In the genomic region with DNA sequence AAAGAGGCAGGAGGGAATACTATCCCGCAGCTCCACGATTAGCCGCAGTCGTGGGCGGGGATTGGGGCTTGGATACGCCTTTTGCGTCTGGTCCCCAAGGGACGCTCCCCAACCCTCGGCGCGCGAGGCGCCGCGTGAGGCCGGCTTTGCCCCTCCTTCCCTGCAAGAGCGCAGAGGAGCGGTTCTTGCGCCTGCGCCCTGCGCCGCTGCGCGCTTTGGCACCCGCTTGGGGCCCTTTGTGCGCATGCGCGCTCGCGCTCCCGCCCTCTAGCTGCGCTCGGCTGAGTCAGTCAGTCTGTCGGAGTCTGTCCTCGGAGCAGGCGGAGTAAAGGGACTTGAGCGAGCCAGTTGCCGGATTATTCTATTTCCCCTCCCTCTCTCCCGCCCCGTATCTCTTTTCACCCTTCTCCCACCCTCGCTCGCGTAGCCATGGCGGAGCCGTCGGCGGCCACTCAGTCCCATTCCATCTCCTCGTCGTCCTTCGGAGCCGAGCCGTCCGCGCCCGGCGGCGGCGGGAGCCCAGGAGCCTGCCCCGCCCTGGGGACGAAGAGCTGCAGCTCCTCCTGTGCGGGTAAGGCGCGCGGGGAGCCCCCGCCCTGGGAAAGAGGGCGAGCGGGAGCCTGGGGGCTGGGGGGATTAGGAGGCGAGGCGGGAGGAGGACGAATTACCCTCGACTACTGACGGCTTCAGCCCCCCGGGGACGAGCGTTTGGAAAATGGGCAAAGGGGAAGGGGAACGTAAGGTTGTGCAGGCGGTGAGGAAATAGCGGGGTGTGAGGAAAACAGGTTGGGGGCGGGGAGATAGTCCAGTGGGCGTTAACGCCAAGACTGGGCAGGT, we compare ENCODE assay signal across 1 cellular context.
TF ChIP-seq lines count a peak whose summit lies in the region.

A gene with protein sequence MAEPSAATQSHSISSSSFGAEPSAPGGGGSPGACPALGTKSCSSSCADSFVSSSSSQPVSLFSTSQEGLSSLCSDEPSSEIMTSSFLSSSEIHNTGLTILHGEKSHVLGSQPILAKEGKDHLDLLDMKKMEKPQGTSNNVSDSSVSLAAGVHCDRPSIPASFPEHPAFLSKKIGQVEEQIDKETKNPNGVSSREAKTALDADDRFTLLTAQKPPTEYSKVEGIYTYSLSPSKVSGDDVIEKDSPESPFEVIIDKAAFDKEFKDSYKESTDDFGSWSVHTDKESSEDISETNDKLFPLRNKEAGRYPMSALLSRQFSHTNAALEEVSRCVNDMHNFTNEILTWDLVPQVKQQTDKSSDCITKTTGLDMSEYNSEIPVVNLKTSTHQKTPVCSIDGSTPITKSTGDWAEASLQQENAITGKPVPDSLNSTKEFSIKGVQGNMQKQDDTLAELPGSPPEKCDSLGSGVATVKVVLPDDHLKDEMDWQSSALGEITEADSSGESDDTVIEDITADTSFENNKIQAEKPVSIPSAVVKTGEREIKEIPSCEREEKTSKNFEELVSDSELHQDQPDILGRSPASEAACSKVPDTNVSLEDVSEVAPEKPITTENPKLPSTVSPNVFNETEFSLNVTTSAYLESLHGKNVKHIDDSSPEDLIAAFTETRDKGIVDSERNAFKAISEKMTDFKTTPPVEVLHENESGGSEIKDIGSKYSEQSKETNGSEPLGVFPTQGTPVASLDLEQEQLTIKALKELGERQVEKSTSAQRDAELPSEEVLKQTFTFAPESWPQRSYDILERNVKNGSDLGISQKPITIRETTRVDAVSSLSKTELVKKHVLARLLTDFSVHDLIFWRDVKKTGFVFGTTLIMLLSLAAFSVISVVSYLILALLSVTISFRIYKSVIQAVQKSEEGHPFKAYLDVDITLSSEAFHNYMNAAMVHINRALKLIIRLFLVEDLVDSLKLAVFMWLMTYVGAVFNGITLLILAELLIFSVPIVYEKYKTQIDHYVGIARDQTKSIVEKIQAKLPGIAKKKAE (plus strand): TSS at position 293 of the 837 bp plus-strand sequence. CDS start 137 bp downstream, at position 430.

TF ChIP-seq in HEK293, 187 proteins besides CTCF, POLR2A, EP300 and RAD21 (continued from another document and continues in another):
- TF ChIP-seq, protein P1, sequence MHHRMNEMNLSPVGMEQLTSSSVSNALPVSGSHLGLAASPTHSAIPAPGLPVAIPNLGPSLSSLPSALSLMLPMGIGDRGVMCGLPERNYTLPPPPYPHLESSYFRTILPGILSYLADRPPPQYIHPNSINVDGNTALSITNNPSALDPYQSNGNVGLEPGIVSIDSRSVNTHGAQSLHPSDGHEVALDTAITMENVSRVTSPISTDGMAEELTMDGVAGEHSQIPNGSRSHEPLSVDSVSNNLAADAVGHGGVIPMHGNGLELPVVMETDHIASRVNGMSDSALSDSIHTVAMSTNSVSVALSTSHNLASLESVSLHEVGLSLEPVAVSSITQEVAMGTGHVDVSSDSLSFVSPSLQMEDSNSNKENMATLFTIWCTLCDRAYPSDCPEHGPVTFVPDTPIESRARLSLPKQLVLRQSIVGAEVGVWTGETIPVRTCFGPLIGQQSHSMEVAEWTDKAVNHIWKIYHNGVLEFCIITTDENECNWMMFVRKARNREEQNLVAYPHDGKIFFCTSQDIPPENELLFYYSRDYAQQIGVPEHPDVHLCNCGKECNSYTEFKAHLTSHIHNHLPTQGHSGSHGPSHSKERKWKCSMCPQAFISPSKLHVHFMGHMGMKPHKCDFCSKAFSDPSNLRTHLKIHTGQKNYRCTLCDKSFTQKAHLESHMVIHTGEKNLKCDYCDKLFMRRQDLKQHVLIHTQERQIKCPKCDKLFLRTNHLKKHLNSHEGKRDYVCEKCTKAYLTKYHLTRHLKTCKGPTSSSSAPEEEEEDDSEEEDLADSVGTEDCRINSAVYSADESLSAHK (tag by site-specific recombination; IDR thresholded peaks at IDR 0.05): 0 out of 2 replicates have a peak, but pooled peaks have one; percentile 36
- TF ChIP-seq ZBTB26 (tag by site-specific recombination; optimal IDR thresholded peaks at IDR 0.05): peak; percentile 93
- TF ChIP-seq SP7 (tag by site-specific recombination; IDR thresholded peaks at IDR 0.05): peak; percentile 51; the same call in 1 of the 2 replicates
- TF ChIP-seq ZNF366 (tag by site-specific recombination; conservative IDR thresholded peaks at IDR 0.05): peak; percentile 75
- TF ChIP-seq ZNF544 (tag by site-specific recombination; IDR thresholded peaks at IDR 0.05): no peak
- TF ChIP-seq ZNF518A (tag by site-specific recombination; conservative IDR thresholded peaks at IDR 0.05; ENCODE audit: low read depth): no peak
- peak; percentile 83 for TF ChIP-seq SP2 (tag by site-specific recombination; IDR thresholded peaks at IDR 0.05)
- no peak for TF ChIP-seq ZNF558 (tag by site-specific recombination; IDR thresholded peaks at IDR 0.05)
- TF ChIP-seq ZNF175 (tag by site-specific recombination; IDR thresholded peaks at IDR 0.05): no peak
- TF ChIP-seq KLF8 (tag by site-specific recombination; IDR thresholded peaks at IDR 0.05): peak; percentile 69
- TF ChIP-seq ZNF423 (tag by site-specific recombination; IDR thresholded peaks at IDR 0.05): peak; percentile 79
- TF ChIP-seq, protein P2, sequence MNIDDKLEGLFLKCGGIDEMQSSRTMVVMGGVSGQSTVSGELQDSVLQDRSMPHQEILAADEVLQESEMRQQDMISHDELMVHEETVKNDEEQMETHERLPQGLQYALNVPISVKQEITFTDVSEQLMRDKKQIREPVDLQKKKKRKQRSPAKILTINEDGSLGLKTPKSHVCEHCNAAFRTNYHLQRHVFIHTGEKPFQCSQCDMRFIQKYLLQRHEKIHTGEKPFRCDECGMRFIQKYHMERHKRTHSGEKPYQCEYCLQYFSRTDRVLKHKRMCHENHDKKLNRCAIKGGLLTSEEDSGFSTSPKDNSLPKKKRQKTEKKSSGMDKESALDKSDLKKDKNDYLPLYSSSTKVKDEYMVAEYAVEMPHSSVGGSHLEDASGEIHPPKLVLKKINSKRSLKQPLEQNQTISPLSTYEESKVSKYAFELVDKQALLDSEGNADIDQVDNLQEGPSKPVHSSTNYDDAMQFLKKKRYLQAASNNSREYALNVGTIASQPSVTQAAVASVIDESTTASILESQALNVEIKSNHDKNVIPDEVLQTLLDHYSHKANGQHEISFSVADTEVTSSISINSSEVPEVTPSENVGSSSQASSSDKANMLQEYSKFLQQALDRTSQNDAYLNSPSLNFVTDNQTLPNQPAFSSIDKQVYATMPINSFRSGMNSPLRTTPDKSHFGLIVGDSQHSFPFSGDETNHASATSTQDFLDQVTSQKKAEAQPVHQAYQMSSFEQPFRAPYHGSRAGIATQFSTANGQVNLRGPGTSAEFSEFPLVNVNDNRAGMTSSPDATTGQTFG (tag by site-specific recombination; IDR thresholded peaks at IDR 0.05; ENCODE audit: borderline replicate concordance): no peak
- TF ChIP-seq ZFHX2 (tag by site-specific recombination; conservative IDR thresholded peaks at IDR 0.05): peak; percentile 92
- peak; percentile 49; the same call in 1 of the 2 replicates for TF ChIP-seq FEZF1 (tag by site-specific recombination; IDR thresholded peaks at IDR 0.05)
- TF ChIP-seq KLF9 (tag by site-specific recombination; IDR thresholded peaks at IDR 0.05; ENCODE audit: low read depth): peak; percentile 93
- TF ChIP-seq ZNF324 (tag by site-specific recombination; IDR thresholded peaks at IDR 0.05): peak; percentile 49; the same call in 1 of the 2 replicates
- TF ChIP-seq WT1 (tag by site-specific recombination; IDR thresholded peaks at IDR 0.05): 0 out of 2 replicates have a peak, but pooled peaks have one; percentile 32
- TF ChIP-seq, protein P3, sequence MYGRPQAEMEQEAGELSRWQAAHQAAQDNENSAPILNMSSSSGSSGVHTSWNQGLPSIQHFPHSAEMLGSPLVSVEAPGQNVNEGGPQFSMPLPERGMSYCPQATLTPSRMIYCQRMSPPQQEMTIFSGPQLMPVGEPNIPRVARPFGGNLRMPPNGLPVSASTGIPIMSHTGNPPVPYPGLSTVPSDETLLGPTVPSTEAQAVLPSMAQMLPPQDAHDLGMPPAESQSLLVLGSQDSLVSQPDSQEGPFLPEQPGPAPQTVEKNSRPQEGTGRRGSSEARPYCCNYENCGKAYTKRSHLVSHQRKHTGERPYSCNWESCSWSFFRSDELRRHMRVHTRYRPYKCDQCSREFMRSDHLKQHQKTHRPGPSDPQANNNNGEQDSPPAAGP (tag by site-specific recombination; IDR thresholded peaks at IDR 0.05): peak; percentile 81; the same call in 1 of the 2 replicates
- peak; percentile 56 for TF ChIP-seq KLF16 (tag by site-specific recombination; IDR thresholded peaks at IDR 0.05)
- TF ChIP-seq INSM2 (tag by site-specific recombination; IDR thresholded peaks at IDR 0.05): peak; percentile 36; the same call in 1 of the 2 replicates
- TF ChIP-seq ZXDB (tag by site-specific recombination; IDR thresholded peaks at IDR 0.05): peak; percentile 71
- TF ChIP-seq YY1 (tag by site-specific recombination; IDR thresholded peaks at IDR 0.05): 0 out of 2 replicates have a peak, but pooled peaks have one; percentile 56
- TF ChIP-seq GLIS2 (tag by site-specific recombination; IDR thresholded peaks at IDR 0.05): peak; percentile 86
- TF ChIP-seq IKZF3 (tag by site-specific recombination; IDR thresholded peaks at IDR 0.05): peak; percentile 78
- TF ChIP-seq, protein P4, sequence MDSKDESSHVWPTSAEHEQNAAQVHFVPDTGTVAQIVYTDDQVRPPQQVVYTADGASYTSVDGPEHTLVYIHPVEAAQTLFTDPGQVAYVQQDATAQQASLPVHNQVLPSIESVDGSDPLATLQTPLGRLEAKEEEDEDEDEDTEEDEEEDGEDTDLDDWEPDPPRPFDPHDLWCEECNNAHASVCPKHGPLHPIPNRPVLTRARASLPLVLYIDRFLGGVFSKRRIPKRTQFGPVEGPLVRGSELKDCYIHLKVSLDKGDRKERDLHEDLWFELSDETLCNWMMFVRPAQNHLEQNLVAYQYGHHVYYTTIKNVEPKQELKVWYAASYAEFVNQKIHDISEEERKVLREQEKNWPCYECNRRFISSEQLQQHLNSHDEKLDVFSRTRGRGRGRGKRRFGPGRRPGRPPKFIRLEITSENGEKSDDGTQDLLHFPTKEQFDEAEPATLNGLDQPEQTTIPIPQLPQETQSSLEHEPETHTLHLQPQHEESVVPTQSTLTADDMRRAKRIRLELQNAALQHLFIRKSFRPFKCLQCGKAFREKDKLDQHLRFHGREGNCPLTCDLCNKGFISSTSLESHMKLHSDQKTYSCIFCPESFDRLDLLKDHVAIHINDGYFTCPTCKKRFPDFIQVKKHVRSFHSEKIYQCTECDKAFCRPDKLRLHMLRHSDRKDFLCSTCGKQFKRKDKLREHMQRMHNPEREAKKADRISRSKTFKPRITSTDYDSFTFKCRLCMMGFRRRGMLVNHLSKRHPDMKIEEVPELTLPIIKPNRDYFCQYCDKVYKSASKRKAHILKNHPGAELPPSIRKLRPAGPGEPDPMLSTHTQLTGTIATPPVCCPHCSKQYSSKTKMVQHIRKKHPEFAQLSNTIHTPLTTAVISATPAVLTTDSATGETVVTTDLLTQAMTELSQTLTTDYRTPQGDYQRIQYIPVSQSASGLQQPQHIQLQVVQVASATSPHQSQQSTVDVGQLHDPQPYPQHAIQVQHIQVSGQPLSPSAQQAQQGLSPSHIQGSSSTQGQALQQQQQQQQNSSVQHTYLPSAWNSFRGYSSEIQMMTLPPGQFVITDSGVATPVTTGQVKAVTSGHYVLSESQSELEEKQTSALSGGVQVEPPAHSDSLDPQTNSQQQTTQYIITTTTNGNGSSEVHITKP (tag by site-specific recombination; IDR thresholded peaks at IDR 0.05): 0 out of 2 replicates have a peak, but pooled peaks have one; percentile 3
